In genomic region chr19:49216076-49216475, GRCh38 we compare ENCODE assay signal across 1 cellular context.
TF ChIP-seq lines count a peak whose summit lies in the region.

No MANE protein-coding gene starts in this region.

TF ChIP-seq in WTC11, 78 proteins besides CTCF, POLR2A, EP300 and RAD21 (continued from another document):
- TF ChIP-seq FOXP4 (CRISPR knock-in tag; IDR thresholded peaks at IDR 0.05): no peak
TF ChIP-seq in WTC11: peak in this region for 0.
